17 cellular contexts compared by ENCODE assay signal in the genomic region with DNA sequence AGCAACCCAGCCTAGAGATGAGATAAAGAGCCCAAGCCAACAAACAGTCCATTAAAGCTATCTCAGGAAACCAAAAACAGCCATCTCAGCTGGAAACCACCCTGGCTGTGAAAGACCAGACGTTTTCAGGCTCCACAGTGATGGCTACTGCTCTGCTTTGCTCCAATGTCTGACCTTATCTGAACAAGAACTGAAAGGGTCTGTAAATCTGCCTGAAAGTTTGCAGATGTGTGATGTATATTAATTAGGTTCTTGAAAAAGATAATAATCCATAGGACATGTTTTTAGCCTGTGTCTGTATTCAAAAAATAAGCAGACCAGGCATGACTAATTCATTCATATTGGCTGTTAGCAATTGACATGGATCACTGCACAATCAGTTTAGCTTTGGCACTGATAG.
"Had no signal": no experiment of that assay in that cellular context is flagged by ENCODE, and none has a peak within 500 bp of the region (broad histone marks: within the 10 kb centered on the region; RNA-seq: fewer than 3 reads in every experiment).

No MANE protein-coding gene starts in this region.

- H3K4me3 ChIP-seq: dorsolateral prefrontal cortex, esophagus muscularis mucosa, right atrium auricular region, stomach, thoracic aorta had no signal

- DNase-seq: activated CD4-positive, alpha-beta memory T cell treated with anti-CD3 and anti-CD28 coated beads, Interleukin-2, amount 10 ng/mL, durations not matched to agents 7 days and 5 days; activated CD4-positive, alpha-beta T cell treated with anti-CD3 and anti-CD28 coated beads for 1 hour; activated gamma-delta T cell treated with Interleukin-2 at 50 U/mL for 16 hours; activated naive CD8-positive, alpha-beta T cell treated with anti-CD3 and anti-CD28 coated beads for 36 hours; activated T-cell treated with anti-CD3 and anti-CD28 coated beads, Interleukin-2, amount 50 U/mL, for 72 hours; dorsolateral prefrontal cortex; foreskin fibroblast; glutamatergic neuron; immature natural killer cell; small intestine; stomach; T-helper 2 cell had no signal

- H3K4me1 ChIP-seq: parathyroid adenoma, right atrium auricular region had no signal

- H3K27me3 ChIP-seq: dorsolateral prefrontal cortex, esophagus muscularis mucosa, right atrium auricular region, stomach had no signal

- H3K9me3 ChIP-seq: esophagus muscularis mucosa, right atrium auricular region, stomach, thoracic aorta had no signal

- H3K9ac ChIP-seq: parathyroid adenoma had no signal

- ATAC-seq: activated T-cell treated with anti-CD3 and anti-CD28 coated beads, Interleukin-2, amount 50 U/mL, for 72 hours; left lobe of liver had no signal

- H3K27ac ChIP-seq: dorsolateral prefrontal cortex, esophagus muscularis mucosa, parathyroid adenoma, right atrium auricular region, stomach, thoracic aorta had no signal

- H3K79me2 ChIP-seq: parathyroid adenoma had no signal

- H3K36me3 ChIP-seq: esophagus muscularis mucosa, right atrium auricular region, stomach, thoracic aorta had no signal
